In the genomic region with DNA sequence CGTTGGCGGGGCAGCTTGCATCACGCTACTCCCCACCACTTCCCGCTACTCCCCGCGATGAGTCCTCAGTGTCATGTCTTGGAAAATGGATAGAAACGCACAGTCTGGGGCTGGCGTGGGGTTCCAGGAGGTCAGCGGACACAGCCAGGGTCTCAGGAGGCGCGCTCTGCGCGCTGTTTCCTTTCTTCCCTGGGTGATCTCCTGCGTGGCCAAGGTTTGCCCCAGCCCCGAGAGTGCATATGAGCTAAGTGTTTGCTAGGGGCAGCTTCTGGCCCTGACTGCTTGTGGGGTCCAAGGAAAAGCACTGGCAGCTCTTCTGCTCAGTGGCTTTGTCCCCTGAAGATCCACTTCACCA, we compare ENCODE assay signal across 8 cellular contexts. TPM values are rescaled to one million over a fixed set of nuclear protein-coding genes. Genes with fewer than 3 reads are reported as not detected.
A peak's percentile ranks its signal among the peaks of the same experiment; 100 is the strongest.
DNase-seq lines count a peak whose midpoint lies in the region; ATAC-seq and TF ChIP-seq lines count a peak whose summit lies in the region.

No MANE protein-coding gene starts in this region.

- TF ChIP-seq CTCF in Loucy (conservative IDR thresholded peaks at IDR 0.05; ENCODE audit: low read length) (no peak), chondrocyte (IDR thresholded peaks at IDR 0.05) (no peak), natural killer cell (IDR thresholded peaks at IDR 0.05) (no peak)

- H3K36me3 ChIP-seq in Loucy (ENCODE audit: insufficient read depth, low read length): peaks cover 12% of the 10 kb centered on the region; the same call in 1 of the 2 replicates

- H3K4me2 ChIP-seq in Loucy (ENCODE audit: low read depth, low read length, poor library complexity, severe bottlenecking): peak overlapping the region; percentile 88

- H3K9me3 Mint-ChIP-seq in chondrocyte (ENCODE audit: low read depth) (no peaks in the 10 kb centered on the region), natural killer cell (no peaks in the 10 kb centered on the region)

- H3F3A ChIP-seq in Loucy (ENCODE audit: low read depth): 0 out of 2 replicates have a peak, but pooled peaks cover 6% of the 10 kb centered on the region

- H3K4me1 ChIP-seq in Loucy (ENCODE audit: insufficient read depth, low read length, poor library complexity, severe bottlenecking): peaks cover 48% of the 10 kb centered on the region

- H4K20me1 ChIP-seq in Loucy (ENCODE audit: insufficient read depth, low read length, poor library complexity, severe bottlenecking): peaks cover 15% of the 10 kb centered on the region

- DNase-seq in AG20443 (ENCODE audit: low spot score) (peak; percentile 4), chondrocyte (ENCODE audit: low spot score) (peak; percentile 65), natural killer cell (peak; percentile 19), NCI-H345 treated with DMSO at 0.1 percent for 48 hours (lab: John Stamatoyannopoulos, UW; ENCODE audit: unreplicated experiment) (no peak), SHP77 (lab: John Stamatoyannopoulos, UW) (no peak), NOMO-1 treated with DMSO at 0.1 percent for 48 hours (lab: John Stamatoyannopoulos, UW; ENCODE audit: unreplicated experiment) (no peak)
- DNase-seq in stimulated activated CD4-positive, alpha-beta T cell treated with anti-CD3 and anti-CD28 coated beads, Interleukin-12 subunit alpha, Interleukin-12 subunit beta, amount 100 ng/mL, for 4 hours: no peak

- peaks cover 71% of the 10 kb centered on the region for H3K79me2 ChIP-seq in Loucy (ENCODE audit: insufficient read depth, low read length)

- intact Hi-C loops in natural killer cell (cut with micrococcal nuclease): no loop called here

- no peaks in the 10 kb centered on the region for H3K9me2 ChIP-seq in Loucy (replicated peaks; ENCODE audit: low read depth, low read length)

- peak overlapping the region; percentile 55 for H2AFZ ChIP-seq in Loucy (ENCODE audit: low read length)

- no peak for ATAC-seq in natural killer cell

- H3K4me1 Mint-ChIP-seq in chondrocyte (ENCODE audit: low read depth) (peaks cover 19% of the 10 kb centered on the region), natural killer cell (peaks cover 27 to 31% of the 10 kb centered on the region in 2 donors)

- H3K4me3 Mint-ChIP-seq in chondrocyte (ENCODE audit: unreplicated experiment) (no peak overlapping the region), natural killer cell (peak overlapping the region; percentile 72)

- peak overlapping the region; percentile 99 for H3K9ac ChIP-seq in Loucy (ENCODE audit: low read depth, low read length, poor library complexity, severe bottlenecking)

- peaks cover 13% of the 10 kb centered on the region for H3K27me3 ChIP-seq in Loucy (ENCODE audit: insufficient read depth, low read length, poor library complexity, severe bottlenecking)

- H3K4me3 ChIP-seq in Loucy (ENCODE audit: low read length, poor library complexity, severe bottlenecking): peak overlapping the region; percentile 86

- no peaks in the 10 kb centered on the region for H3K9me3 ChIP-seq in Loucy (ENCODE audit: insufficient read depth, low read depth, low read length)

- H3K36me3 Mint-ChIP-seq in chondrocyte (ENCODE audit: low read depth) (no peaks in the 10 kb centered on the region), natural killer cell (no peaks in the 10 kb centered on the region)

- H3K27ac Mint-ChIP-seq in chondrocyte (ENCODE audit: unreplicated experiment): peak overlapping the region; percentile 57
- H3K27ac Mint-ChIP-seq in natural killer cell: peak overlapping the region; percentile 57 to 75

- H3K27me3 Mint-ChIP-seq in chondrocyte (ENCODE audit: low read depth) (no peaks in the 10 kb centered on the region), natural killer cell (ENCODE audit: low read depth in 2 of 2) (peaks cover 0 to 8% of the 10 kb centered on the region in 2 donors)

RNA-seq across cellular contexts. Expression of gene HS6ST1, which starts 2.7 kb away (rescaled TPM):
- total RNA-seq in chondrocyte (30.0 to 39.2 TPM (median 33.1 TPM) in 3 replicates), natural killer cell (10 to 100 TPM; 18.9 to 35.9 (median 28.8) TPM)

Comparison
In these comparisons a context has a peak if more than half of its experiments do, and no peak if none do; other contexts are left out.
1. DNase-seq: peak in AG20443 (single experiment), chondrocyte (single experiment) and natural killer cell (single experiment); none in NCI-H345 treated with DMSO at 0.1 percent for 48 hours (single experiment), SHP77 (0 of 2), NOMO-1 treated with DMSO at 0.1 percent for 48 hours (single experiment) and stimulated activated CD4-positive, alpha-beta T cell treated with anti-CD3 and anti-CD28 coated beads, Interleukin-12 subunit alpha, Interleukin-12 subunit beta, amount 100 ng/mL, for 4 hours (single experiment).